In the genomic region with DNA sequence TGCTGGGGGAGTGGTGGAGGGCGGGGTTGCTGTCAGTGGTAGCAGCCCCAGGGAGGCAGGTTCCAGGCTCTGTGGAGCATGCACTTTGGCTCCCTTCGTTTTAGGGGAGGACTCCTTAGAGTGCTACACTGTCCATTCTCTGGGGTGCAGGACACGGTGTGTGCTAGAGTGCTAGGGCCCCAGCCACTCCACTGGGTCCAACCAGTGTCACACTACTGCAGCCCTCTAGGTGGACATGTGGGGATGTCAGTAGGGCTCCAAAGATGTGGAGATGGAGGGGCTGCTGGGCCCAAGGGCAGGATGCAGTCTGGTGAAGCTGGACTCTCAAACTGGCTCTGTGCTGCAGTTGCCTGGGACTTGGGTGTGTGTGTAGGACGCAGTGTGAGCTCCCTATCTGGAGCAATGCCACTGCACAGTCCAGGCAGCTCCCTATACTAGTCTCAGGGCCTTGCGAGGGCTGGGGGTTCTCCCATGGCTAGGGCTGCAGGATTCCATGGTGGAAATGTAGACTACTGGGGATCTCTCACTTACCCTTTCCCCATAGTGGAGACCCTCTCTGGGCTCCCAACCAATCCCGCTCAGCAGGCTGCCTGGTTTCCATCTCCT, we compare ENCODE assay signal across 22 cellular contexts. TPM values are rescaled to one million over a fixed set of nuclear protein-coding genes. Genes with fewer than 3 reads are reported as not detected.
"Had no signal": no experiment of that assay in that cellular context is flagged by ENCODE, and none has a peak within 500 bp of the region (broad histone marks: within the 10 kb centered on the region; RNA-seq: fewer than 3 reads in every experiment).

No MANE protein-coding gene starts in this region.

- H2AFZ ChIP-seq: hepatocyte, neural progenitor cell had no signal

- H3K36me3 ChIP-seq: colonic mucosa, neural progenitor cell, pancreas, tibial nerve had no signal

- ATAC-seq: left ventricle myocardium superior; naive thymus-derived CD4-positive, alpha-beta T cell; pancreas had no signal

- H3K36me3 Mint-ChIP-seq: naive thymus-derived CD4-positive, alpha-beta T cell; neural progenitor cell had no signal

- H3K9me3 Mint-ChIP-seq: neural progenitor cell; stimulated activated naive CD8-positive, alpha-beta T cell treated with anti-CD3 and anti-CD28 coated beads, Interleukin-15, Interleukin-2, amounts not matched to agents 100 ng/mL and 50 ng/mL, for 24 hours had no signal

- H3K4me3 ChIP-seq: colonic mucosa, hepatocyte, neural progenitor cell, pancreas, testis, tibial nerve had no signal

- H3K27ac Mint-ChIP-seq: naive thymus-derived CD4-positive, alpha-beta T cell; neural progenitor cell; progenitor cell of endocrine pancreas; stimulated activated naive CD8-positive, alpha-beta T cell treated with anti-CD3 and anti-CD28 coated beads, Interleukin-15, Interleukin-2, amounts not matched to agents 100 ng/mL and 50 ng/mL, for 24 hours had no signal

- H3K4me1 ChIP-seq: colonic mucosa, neural progenitor cell, pancreas, testis, tibial nerve had no signal

- H3K4me3 Mint-ChIP-seq: naive thymus-derived CD4-positive, alpha-beta T cell; neural progenitor cell; stimulated activated naive CD8-positive, alpha-beta T cell treated with anti-CD3 and anti-CD28 coated beads, Interleukin-15, Interleukin-2, amounts not matched to agents 100 ng/mL and 50 ng/mL, for 24 hours had no signal

- H3K9me3 ChIP-seq: colonic mucosa, pancreas, testis, tibial nerve had no signal

- H3K27me3 ChIP-seq: colonic mucosa, hepatocyte, neural progenitor cell, pancreas, testis, tibial nerve had no signal

- H3K27ac ChIP-seq: colonic mucosa, neural progenitor cell, pancreas, testis, tibial nerve had no signal

- H3K4me1 Mint-ChIP-seq: naive thymus-derived CD4-positive, alpha-beta T cell had no signal

- H3K9ac ChIP-seq: neural progenitor cell had no signal

- DNase-seq: colonic mucosa; dermis blood vessel endothelial cell; foreskin melanocyte; head of caudate nucleus; kidney; left cardiac atrium; left ventricle myocardium superior; naive thymus-derived CD4-positive, alpha-beta T cell; occipital lobe; right cardiac atrium; small intestine; stimulated activated CD4-positive, alpha-beta T cell treated with anti-CD3 and anti-CD28 coated beads, Interleukin-12 subunit alpha, Interleukin-12 subunit beta, amount 100 ng/mL, for 4 hours; testis had no signal

- H3K4me2 ChIP-seq: neural progenitor cell had no signal

RNA-seq across cellular contexts. Expression of a gene that starts 45.5 kb away (rescaled TPM):
- total RNA-seq: dermis blood vessel endothelial cell, epithelial cell of proximal tubule, lung microvascular endothelial cell, mononuclear cell, progenitor cell of endocrine pancreas had no signal
- polyA plus RNA-seq: naive thymus-derived CD4-positive, alpha-beta T cell had no signal
